12 cellular contexts compared by ENCODE assay signal in the genomic region with DNA sequence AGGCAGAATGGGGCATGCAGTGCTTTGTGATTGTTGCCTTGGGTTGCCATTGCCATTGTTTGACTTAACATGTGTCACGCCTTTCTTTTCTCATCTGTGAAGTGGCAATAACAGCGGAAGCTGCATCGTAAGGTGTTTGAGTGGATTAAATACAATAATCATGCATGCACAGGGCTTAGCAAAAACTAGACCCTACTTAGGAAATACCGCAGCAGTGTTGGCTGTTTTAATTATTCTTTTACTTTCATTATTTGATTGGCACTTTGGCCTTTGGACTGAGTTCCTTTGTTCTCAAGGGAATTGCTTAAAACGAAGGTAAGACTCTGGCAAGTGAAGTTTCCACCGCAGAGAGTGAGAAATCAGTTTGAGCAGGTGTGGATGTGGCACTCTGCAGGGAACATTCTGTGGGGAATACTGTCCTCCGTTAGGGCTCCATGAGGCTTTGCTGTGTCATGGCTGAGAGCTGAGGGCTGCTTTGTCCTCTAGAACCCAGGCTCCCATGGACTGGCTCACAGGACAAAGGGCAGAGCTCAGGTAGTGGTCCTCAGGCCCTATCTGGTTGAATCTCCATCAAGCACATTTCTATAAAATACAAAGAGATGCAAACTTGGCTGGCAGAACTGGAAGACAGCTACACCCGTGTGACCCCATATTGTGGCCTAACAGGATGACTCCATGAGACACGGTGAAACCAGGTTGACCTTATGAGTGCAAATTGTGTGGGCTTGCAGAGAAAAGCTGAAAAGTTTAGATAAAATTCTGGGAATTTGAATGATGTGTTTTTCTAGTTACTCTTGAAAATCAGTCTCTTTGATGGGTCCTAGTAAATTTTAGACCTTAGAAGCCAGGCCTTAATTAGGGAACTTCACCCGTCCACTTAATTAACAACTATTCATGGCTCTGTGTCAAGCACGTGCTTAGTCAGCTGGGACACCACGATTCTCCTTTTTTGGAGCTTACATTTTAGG.
A peak's percentile ranks its signal among the peaks of the same experiment; 100 is the strongest.
DNase-seq lines count a peak whose midpoint lies in the region; ATAC-seq and TF ChIP-seq lines count a peak whose summit lies in the region.
"Had no signal": no experiment of that assay in that cellular context is flagged by ENCODE, and none has a peak within 500 bp of the region (broad histone marks: within the 10 kb centered on the region; RNA-seq: fewer than 3 reads in every experiment).

No MANE protein-coding gene starts in this region.

- no peak overlapping the region for H3K9ac ChIP-seq in subcutaneous abdominal adipose tissue (ENCODE audit: low read length in 5 of 5)

- no peak for TF ChIP-seq CTCF in heart left ventricle (IDR thresholded peaks at IDR 0.05)

- WGBS in heart left ventricle, 4 donors, result 64 to 73% (median 69%) methylated on average over 12 of the region's 12 CpGs

- ATAC-seq in heart left ventricle (no peak), Right ventricle myocardium inferior (no peak), T-cell (replicated peaks in 1 of 4) (peak in 2 of 4 experiments; percentile 46 to 50), HG02678 (IDR thresholded peaks at IDR 0.05; ENCODE audit: unreplicated experiment) (no peak)

- H3K9me3 ChIP-seq in heart left ventricle (no peaks in the 10 kb centered on the region), subcutaneous abdominal adipose tissue (ENCODE audit: control insufficient read depth in 5 of 5, low read length in 5 of 5) (no peaks in the 10 kb centered on the region)
- H3K9me3 ChIP-seq: neutrophil, stomach had no signal

- no peaks in the 10 kb centered on the region for H3K36me3 ChIP-seq in heart left ventricle
- H3K36me3 ChIP-seq in subcutaneous abdominal adipose tissue (ENCODE audit: control insufficient read depth in 5 of 5, insufficient read depth in 5 of 5, low read length in 5 of 5), result no peaks in the 10 kb centered on the region
- H3K36me3 ChIP-seq: neutrophil, stomach had no signal

- H3K4me1 ChIP-seq in heart left ventricle (peaks cover 0 to 60% (median 46%) of the 10 kb centered on the region in 12 donors), subcutaneous abdominal adipose tissue (ENCODE audit: control insufficient read depth in 5 of 5, insufficient read depth in 5 of 5, low read length in 5 of 5) (peaks cover 8 to 37% (median 30%) of the 10 kb centered on the region in 5 donors)

- H3K9me3 Mint-ChIP-seq in T-cell, result no peaks in the 10 kb centered on the region
- H3K9me3 Mint-ChIP-seq in immature natural killer cell, result no peaks in the 10 kb centered on the region
- H3K9me3 Mint-ChIP-seq in activated T-helper 1 cell treated with anti-CD3 and anti-CD28 coated beads, Interleukin-12 subunit alpha, Interleukin-12 subunit beta, Interleukin-2, Interleukin-4 antibody, amounts not matched to agents 30 ng/mL and 10 ng/mL and 1 ng/mL, durations not matched to agents 14 hours and 24 hours and 36 hours, result no peaks in the 10 kb centered on the region

- H3K4me1 Mint-ChIP-seq in T-cell, result peaks cover 3 to 19% (median 6%) of the 10 kb centered on the region in 3 donors
- peaks cover 25 to 33% of the 10 kb centered on the region in 2 donors for H3K4me1 Mint-ChIP-seq in immature natural killer cell
- peaks cover 7% of the 10 kb centered on the region for H3K4me1 Mint-ChIP-seq in activated T-helper 1 cell treated with anti-CD3 and anti-CD28 coated beads, Interleukin-12 subunit alpha, Interleukin-12 subunit beta, Interleukin-2, Interleukin-4 antibody, amounts not matched to agents 30 ng/mL and 10 ng/mL and 1 ng/mL, durations not matched to agents 14 hours and 24 hours and 36 hours (ENCODE audit: low read depth)
- H3K4me1 Mint-ChIP-seq: activated CD4-positive, alpha-beta T cell treated with anti-CD3 and anti-CD28 coated beads, Interleukin-2, amount 10 ng/mL, durations not matched to agents 7 days and 5 days had no signal

- intact Hi-C loops in heart left ventricle (cut with DNase I) (loop anchor here in 4 of 10 donors (5.0 to 10.0 kb wide), 4 partner anchors 35 to 102 kb away; no protein-coding TSS in a partner anchor), Right ventricle myocardium inferior (cut with DNase I) (loop anchor here (5.0 kb wide), 1 partner anchor 35 kb away; no protein-coding TSS in a partner anchor)
- intact Hi-C loops in activated T-helper 1 cell treated with anti-CD3 and anti-CD28 coated beads, Interleukin-12 subunit alpha, Interleukin-12 subunit beta, Interleukin-2, Interleukin-4 antibody, amounts not matched to agents 30 ng/mL and 10 ng/mL and 1 ng/mL, durations not matched to agents 14 hours and 24 hours and 36 hours (cut with micrococcal nuclease), result no loop called here

- POLR2A ChIA-PET in T-cell (lab: Charles Lee), result interaction anchor here in 1 of 2 donors (0.5 kb wide), 1 partner anchor 656 kb away, joined by 3 read pairs; no protein-coding TSS in a partner anchor

- no peak for DNase-seq in heart left ventricle
- DNase-seq in Right ventricle myocardium inferior (ENCODE audit: missing footprints), result no peak
- DNase-seq in T-cell, result peak in 4 of 34 experiments; percentile 0 to 13 (median 2)
- peak; percentile 21 to 43 (median 23) for DNase-seq in immature natural killer cell
- no peak for DNase-seq in activated T-helper 1 cell treated with anti-CD3 and anti-CD28 coated beads, Interleukin-12 subunit alpha, Interleukin-12 subunit beta, Interleukin-2, Interleukin-4 antibody, amounts not matched to agents 30 ng/mL and 10 ng/mL and 1 ng/mL, durations not matched to agents 14 hours and 24 hours and 36 hours (ENCODE audit: low spot score)
- no peak for DNase-seq in NCI-H345 treated with DMSO at 0.1 percent for 48 hours (lab: John Stamatoyannopoulos, UW; ENCODE audit: unreplicated experiment)
- DNase-seq: activated CD4-positive, alpha-beta T cell treated with anti-CD3 and anti-CD28 coated beads, Interleukin-2, amount 10 ng/mL, durations not matched to agents 7 days and 5 days; NCI-H446; stomach had no signal

- TF ChIP-seq POLR2A in heart left ventricle (IDR thresholded peaks at IDR 0.05), result no peak

- H3K4me3 ChIP-seq in heart left ventricle (no peak overlapping the region), subcutaneous abdominal adipose tissue (ENCODE audit: low read depth in 1 of 5, low read length in 5 of 5) (no peak overlapping the region)
- H3K4me3 ChIP-seq: stomach had no signal

- CTCF ChIA-PET in T-cell (lab: Charles Lee), result interaction anchor here in 1 of 2 donors (0.5 kb wide), 1 partner anchor 44 kb away, joined by 4 read pairs; no protein-coding TSS in a partner anchor

- H3K4me3 Mint-ChIP-seq in T-cell (no peak overlapping the region), immature natural killer cell (peak overlapping the region; percentile 6 to 62 (median 31))
- no peak overlapping the region for H3K4me3 Mint-ChIP-seq in activated T-helper 1 cell treated with anti-CD3 and anti-CD28 coated beads, Interleukin-12 subunit alpha, Interleukin-12 subunit beta, Interleukin-2, Interleukin-4 antibody, amounts not matched to agents 30 ng/mL and 10 ng/mL and 1 ng/mL, durations not matched to agents 14 hours and 24 hours and 36 hours
- H3K4me3 Mint-ChIP-seq: activated CD4-positive, alpha-beta T cell treated with anti-CD3 and anti-CD28 coated beads, Interleukin-2, amount 10 ng/mL, durations not matched to agents 7 days and 5 days had no signal

- no peaks in the 10 kb centered on the region for H3K27me3 Mint-ChIP-seq in T-cell
- peaks cover 0 to 4% (median 2%) of the 10 kb centered on the region in 3 donors for H3K27me3 Mint-ChIP-seq in immature natural killer cell (ENCODE audit: low read depth in 3 of 3)
- peaks cover 7% of the 10 kb centered on the region for H3K27me3 Mint-ChIP-seq in activated T-helper 1 cell treated with anti-CD3 and anti-CD28 coated beads, Interleukin-12 subunit alpha, Interleukin-12 subunit beta, Interleukin-2, Interleukin-4 antibody, amounts not matched to agents 30 ng/mL and 10 ng/mL and 1 ng/mL, durations not matched to agents 14 hours and 24 hours and 36 hours (ENCODE audit: insufficient read depth)

- H3K27ac Mint-ChIP-seq in T-cell, result peak overlapping the region; percentile 31 to 45
- H3K27ac Mint-ChIP-seq in immature natural killer cell, result peak overlapping the region; percentile 53 to 77 (median 73)
- H3K27ac Mint-ChIP-seq in activated T-helper 1 cell treated with anti-CD3 and anti-CD28 coated beads, Interleukin-12 subunit alpha, Interleukin-12 subunit beta, Interleukin-2, Interleukin-4 antibody, amounts not matched to agents 30 ng/mL and 10 ng/mL and 1 ng/mL, durations not matched to agents 14 hours and 24 hours and 36 hours, result no peak overlapping the region
- H3K27ac Mint-ChIP-seq: activated CD4-positive, alpha-beta T cell treated with anti-CD3 and anti-CD28 coated beads, Interleukin-2, amount 10 ng/mL, durations not matched to agents 7 days and 5 days had no signal

- H3K36me3 Mint-ChIP-seq in T-cell, result no peaks in the 10 kb centered on the region
- H3K36me3 Mint-ChIP-seq in immature natural killer cell, result no peaks in the 10 kb centered on the region
- H3K36me3 Mint-ChIP-seq in activated T-helper 1 cell treated with anti-CD3 and anti-CD28 coated beads, Interleukin-12 subunit alpha, Interleukin-12 subunit beta, Interleukin-2, Interleukin-4 antibody, amounts not matched to agents 30 ng/mL and 10 ng/mL and 1 ng/mL, durations not matched to agents 14 hours and 24 hours and 36 hours (ENCODE audit: low read depth), result peaks cover 2% of the 10 kb centered on the region

- H3K27me3 ChIP-seq in heart left ventricle, result no peaks in the 10 kb centered on the region
- H3K27me3 ChIP-seq in subcutaneous abdominal adipose tissue (ENCODE audit: control insufficient read depth in 5 of 5, insufficient read depth in 4 of 5, low read length in 5 of 5), result no peaks in the 10 kb centered on the region
- H3K27me3 ChIP-seq: neutrophil, stomach had no signal

- H3K27ac ChIP-seq in heart left ventricle, result peak overlapping the region in 10 of 12 donors; percentile 14 to 77 (median 60)
- H3K27ac ChIP-seq in subcutaneous abdominal adipose tissue (ENCODE audit: low read depth, low read length), result peak overlapping the region; percentile 31
- H3K27ac ChIP-seq: neutrophil, stomach had no signal

Comparison
In these comparisons a context has a peak if more than half of its experiments do, and no peak if none do; other contexts are left out.
1. DNase-seq: peak in immature natural killer cell (3 of 3); none in heart left ventricle (0 of 5), Right ventricle myocardium inferior (single experiment), activated T-helper 1 cell treated with anti-CD3 and anti-CD28 coated beads, Interleukin-12 subunit alpha, Interleukin-12 subunit beta, Interleukin-2, Interleukin-4 antibody, amounts not matched to agents 30 ng/mL and 10 ng/mL and 1 ng/mL, durations not matched to agents 14 hours and 24 hours and 36 hours (single experiment) and NCI-H345 treated with DMSO at 0.1 percent for 48 hours (single experiment).
2. H3K4me3 Mint-ChIP-seq: peak in immature natural killer cell (5 of 5); none in T-cell (0 of 3) and activated T-helper 1 cell treated with anti-CD3 and anti-CD28 coated beads, Interleukin-12 subunit alpha, Interleukin-12 subunit beta, Interleukin-2, Interleukin-4 antibody, amounts not matched to agents 30 ng/mL and 10 ng/mL and 1 ng/mL, durations not matched to agents 14 hours and 24 hours and 36 hours (single experiment).